32 cellular contexts compared by ENCODE assay signal in genomic region chr7:23888958-23889357, GRCh38.
"Had no signal": no experiment of that assay in that cellular context is flagged by ENCODE, and none has a peak within 500 bp of the region (broad histone marks: within the 10 kb centered on the region; RNA-seq: fewer than 3 reads in every experiment).

No MANE protein-coding gene starts in this region.

- H3K4me2 ChIP-seq: KMS-11 had no signal

- H3K27ac ChIP-seq: KMS-11 had no signal

- H3K9me3 ChIP-seq: MG63 had no signal

- H3K9ac ChIP-seq: KMS-11 had no signal

- DNase-seq: Karpas-422, Kasumi-1, MG63, MM.1S, MV-4-11, NCI-H1048, NCI-H1092, NCI-H1092 treated with DMSO at 0.1 percent for 48 hours, NCI-H1105, NCI-H1105 treated with DMSO at 0.1 percent for 48 hours, NCI-H1417 treated with DMSO at 0.1 percent for 48 hours, NCI-H1436, NCI-H1436 treated with DMSO at 0.1 percent for 48 hours, NCI-H1694, NCI-H1694 treated with DMSO at 0.1 percent for 48 hours, NCI-H187, NCI-H187 treated with DMSO at 0.1 percent for 48 hours, NCI-H1930, NCI-H2029, NCI-H2029 treated with DMSO at 0.1 percent for 48 hours, NCI-H2081, NCI-H2081 treated with DMSO at 0.1 percent for 48 hours, NCI-H2107, NCI-H2171, NCI-H2171 treated with DMSO at 0.1 percent for 48 hours, NCI-H2227 treated with DMSO at 0.1 percent for 48 hours, NCI-H226, NCI-H345, NCI-H446, NCI-H446 treated with DMSO at 0.1 percent for 48 hours, NCI-H510A had no signal

- H3K36me3 ChIP-seq: MG63 had no signal

- H3K4me3 ChIP-seq: MG63 had no signal

- H3K27me3 ChIP-seq: MG63 had no signal
